In the genomic region with DNA sequence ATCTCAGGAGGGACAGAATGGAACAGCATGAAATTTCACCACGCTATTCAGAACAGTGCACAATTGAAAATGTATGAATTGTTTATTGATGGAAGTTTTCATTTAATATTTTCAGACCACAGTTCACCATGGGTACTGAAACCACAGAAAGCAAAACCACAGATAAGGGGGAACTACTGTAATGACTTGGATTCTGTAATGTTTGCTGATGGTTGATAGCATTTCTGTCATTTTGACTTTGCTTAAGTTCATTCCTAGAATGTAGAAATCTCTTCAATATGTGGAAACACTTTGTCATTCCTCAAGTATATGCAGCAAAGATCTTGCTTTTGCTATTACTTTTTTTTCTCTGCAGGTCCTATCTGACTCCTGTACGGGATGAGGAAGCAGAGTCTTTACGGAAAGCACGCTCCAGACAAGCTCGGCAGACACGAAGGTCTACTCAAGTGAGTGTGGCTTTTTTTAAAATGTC, we compare ENCODE assay signal across 8 cellular contexts.
DNase-seq lines count a peak whose midpoint lies in the region; ATAC-seq and TF ChIP-seq lines count a peak whose summit lies in the region.
"Not testable (repeated sequence)": the region's sequence is repeated elsewhere in the genome, so short reads cannot be mapped to it uniquely, and the experiment has no call there.

No MANE protein-coding gene starts in this region.

- H3K4me3 ChIP-seq in NB4 (ENCODE audit: low read depth, low read length): not testable (repeated sequence)

- not testable (repeated sequence) for H3K27ac Mint-ChIP-seq in effector memory CD8-positive, alpha-beta T cell

- peaks cover 12% of the 10 kb centered on the region for H3K36me3 Mint-ChIP-seq in effector memory CD8-positive, alpha-beta T cell (ENCODE audit: insufficient read depth)

- peaks cover 18 to 20% of the 10 kb centered on the region in 2 donors for H3K4me1 Mint-ChIP-seq in effector memory CD8-positive, alpha-beta T cell (ENCODE audit: low read depth in 2 of 2)

- not testable (repeated sequence) for TF ChIP-seq CTCF in AG09319 (IDR thresholded peaks at IDR 0.05; ENCODE audit: low read depth, low read length); NB4 (IDR thresholded peaks at IDR 0.05; ENCODE audit: low read depth, low read length)

- DNase-seq in AG09319 (ENCODE audit: extremely low read depth, low read depth) (peak; percentile 28), NB4 (ENCODE audit: low read depth) (peak; percentile 76)
- DNase-seq in activated CD4-positive, alpha-beta T cell treated with anti-CD3 and anti-CD28 coated beads for 48 hours: peak; percentile 8
- not testable (repeated sequence) for DNase-seq in effector memory CD8-positive, alpha-beta T cell

- not testable (repeated sequence) for H3K9me3 Mint-ChIP-seq in effector memory CD8-positive, alpha-beta T cell

- peak; percentile 79 for ATAC-seq in GM18517 (IDR thresholded peaks at IDR 0.05; ENCODE audit: unreplicated experiment)
- ATAC-seq in GM19455 (IDR thresholded peaks at IDR 0.05; ENCODE audit: unreplicated experiment): peak; percentile 66
- peak; percentile 50 for ATAC-seq in HG02623 (IDR thresholded peaks at IDR 0.05; ENCODE audit: unreplicated experiment)
- ATAC-seq in HG03280 (IDR thresholded peaks at IDR 0.05; ENCODE audit: unreplicated experiment): peak; percentile 71
- peak; percentile 21 for ATAC-seq in effector memory CD8-positive, alpha-beta T cell (replicated peaks)

- TF ChIP-seq POLR2A in NB4 (IDR thresholded peaks at IDR 0.05; ENCODE audit: extremely low read depth, insufficient read length): not testable (repeated sequence)

- not testable (repeated sequence) for H3K27me3 Mint-ChIP-seq in effector memory CD8-positive, alpha-beta T cell

- H3K4me3 Mint-ChIP-seq in effector memory CD8-positive, alpha-beta T cell: peak overlapping the region in 1 of 2 donors; percentile 5

Comparison
In these comparisons a context has a peak if more than half of its experiments do, and no peak if none do; other contexts are left out.
1. ATAC-seq: peak in every context shown above with its lines; median percentile 79 in GM18517; 71 in HG03280; 66 in GM19455; 50 in HG02623; 21 in effector memory CD8-positive, alpha-beta T cell.